13 cellular contexts compared by ENCODE assay signal in the genomic region with DNA sequence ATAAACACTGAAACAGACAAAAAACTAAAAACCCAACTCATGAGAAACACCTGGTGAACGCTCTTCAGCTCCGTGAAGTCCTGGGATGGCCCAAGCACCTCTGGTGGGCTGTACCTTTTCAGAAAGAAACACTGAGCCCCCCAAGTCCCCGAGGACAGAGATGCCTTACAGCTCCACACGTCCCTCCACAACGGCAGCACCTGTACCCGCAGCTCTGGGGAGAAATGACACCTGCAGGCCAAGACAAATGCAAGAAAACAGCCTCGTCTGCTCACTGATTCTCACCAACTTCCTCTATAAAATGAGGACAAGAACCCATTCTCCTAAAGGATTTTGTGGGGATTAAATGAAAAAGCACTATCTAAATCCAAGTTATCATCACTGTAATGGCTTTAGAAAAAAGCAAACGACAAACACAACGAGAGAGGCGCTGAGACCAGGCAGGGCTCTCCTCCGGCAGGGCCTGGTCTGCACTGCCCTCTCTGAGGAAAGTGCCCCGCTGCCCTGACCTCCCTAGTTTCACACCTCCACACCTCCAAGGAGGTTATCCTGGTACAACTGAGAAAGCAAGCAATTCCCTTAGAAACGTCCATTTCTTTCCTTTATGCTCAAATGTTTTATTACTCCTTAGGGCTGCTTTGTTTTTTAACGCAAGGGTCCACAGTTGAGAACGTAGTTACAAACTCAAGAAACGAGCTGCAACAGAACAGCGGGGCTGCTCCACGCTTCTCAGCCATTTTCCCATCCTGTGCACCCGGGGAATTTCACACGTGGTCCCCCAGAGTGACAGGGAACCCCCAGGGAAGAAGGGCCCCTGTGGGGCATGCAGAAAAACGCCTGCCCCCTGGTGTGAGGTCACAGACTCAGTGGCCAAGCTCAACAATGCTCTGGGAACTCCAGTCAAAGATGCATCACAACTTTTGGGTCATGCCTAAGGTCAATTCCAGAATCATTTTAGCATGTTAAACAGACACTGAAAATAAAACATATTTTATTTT.
DNase-seq lines count a peak whose midpoint lies in the region; ATAC-seq, FAIRE-seq and TF ChIP-seq lines count a peak whose summit lies in the region.
"Had no signal": no experiment of that assay in that cellular context is flagged by ENCODE, and none has a peak within 500 bp of the region (broad histone marks: within the 10 kb centered on the region; RNA-seq: fewer than 3 reads in every experiment).

No MANE protein-coding gene starts in this region.

- H3K4me1 ChIP-seq in BLaER1 treated with 17β-estradiol and CSF1 and Interleukin-3, amounts not matched to agents 10 nM and 100 nM = peaks cover 94 to 100% (median 100%) of the 10 kb centered on the region in 10 experiments
- H3K4me1 ChIP-seq in GM23248 (ENCODE audit: insufficient read depth) (peaks cover 37% of the 10 kb centered on the region), astrocyte (ENCODE audit: insufficient read depth, low read length) (peaks cover 48% of the 10 kb centered on the region), mucosa of descending colon (ENCODE audit: low read depth) (peaks cover 16% of the 10 kb centered on the region), esophagus muscularis mucosa (peaks cover 68 to 82% (median 75%) of the 10 kb centered on the region in 4 donors)

- peaks cover 100% of the 10 kb centered on the region for H3K79me2 ChIP-seq in GM23248 (ENCODE audit: insufficient read depth)
- H3K79me2 ChIP-seq in astrocyte (ENCODE audit: insufficient read depth, low read length) = peaks cover 95% of the 10 kb centered on the region

- peak overlapping the region in 7 of 11 experiments; percentile 25 to 68 (median 30); a peak in 6 of 22 replicates for H3K27ac ChIP-seq in BLaER1 treated with 17β-estradiol and CSF1 and Interleukin-3, amounts not matched to agents 10 nM and 100 nM
- H3K27ac ChIP-seq in GM23248 (peak overlapping the region; percentile 14; the same call in 1 of the 2 replicates), astrocyte (ENCODE audit: low read depth, low read length) (peak overlapping the region; percentile 20), esophagus muscularis mucosa (replicated peaks in 1 of 4) (peak overlapping the region in 1 of 4 donors; percentile 62)
- H3K27ac ChIP-seq: tibial artery had no signal

- peaks cover 28% of the 10 kb centered on the region for H3F3A ChIP-seq in GM23248 (ENCODE audit: insufficient read depth)

- no peak overlapping the region for H3K4me3 ChIP-seq in BLaER1 treated with 17β-estradiol and CSF1 and Interleukin-3, amounts not matched to agents 10 nM and 100 nM
- H3K4me3 ChIP-seq in GM23248 (no peak overlapping the region), astrocyte (ENCODE audit: insufficient read depth, low read depth, low read length) (no peak overlapping the region), mucosa of descending colon (no peak overlapping the region), esophagus muscularis mucosa (no peak overlapping the region)
- H3K4me3 ChIP-seq: gastroesophageal sphincter, tibial artery had no signal

- DNase-seq in GM23248 = peak; percentile 38
- no peak for DNase-seq in astrocyte (ENCODE audit: low read depth)
- peak in 2 of 3 donors; percentile 17 to 21 for DNase-seq in mucosa of descending colon
- no peak for DNase-seq in esophagus muscularis mucosa (ENCODE audit: extremely low spot score)
- DNase-seq in NCI-H2227 treated with DMSO at 0.1 percent for 48 hours (lab: John Stamatoyannopoulos, UW) = no peak
- no peak for DNase-seq in inferior parietal cortex (ENCODE audit: extremely low spot score)
- no peak for DNase-seq in D341Med (ENCODE audit: low spot score)
- DNase-seq: DMS79, MV-4-11, retina had no signal

- no peak for FAIRE-seq in astrocyte (lab: Jason Lieb, UNC)

- peaks cover 6 to 15% (median 13%) of the 10 kb centered on the region in 11 experiments; a peak in 18 of 22 replicates for H3K36me3 ChIP-seq in BLaER1 treated with 17β-estradiol and CSF1 and Interleukin-3, amounts not matched to agents 10 nM and 100 nM
- no peaks in the 10 kb centered on the region for H3K36me3 ChIP-seq in GM23248 (ENCODE audit: low read depth)
- no peaks in the 10 kb centered on the region for H3K36me3 ChIP-seq in astrocyte (ENCODE audit: insufficient read depth, low read length)
- no peaks in the 10 kb centered on the region for H3K36me3 ChIP-seq in mucosa of descending colon (ENCODE audit: low read depth)
- no peaks in the 10 kb centered on the region for H3K36me3 ChIP-seq in esophagus muscularis mucosa
- H3K36me3 ChIP-seq: gastroesophageal sphincter, tibial artery had no signal

- no peaks in the 10 kb centered on the region for H3K27me3 Mint-ChIP-seq in astrocyte (ENCODE audit: low read depth, unreplicated experiment)

- H4K20me1 ChIP-seq in BLaER1 treated with 17β-estradiol and CSF1 and Interleukin-3, amounts not matched to agents 10 nM and 100 nM = peaks cover 100% of the 10 kb centered on the region in 11 experiments
- H4K20me1 ChIP-seq in GM23248 (ENCODE audit: insufficient read depth) = peaks cover 51% of the 10 kb centered on the region; the same call in 1 of the 2 replicates
- peaks cover 60% of the 10 kb centered on the region for H4K20me1 ChIP-seq in astrocyte (ENCODE audit: insufficient read depth, low read length)

- H3K9me3 Mint-ChIP-seq in astrocyte (ENCODE audit: unreplicated experiment) = no peaks in the 10 kb centered on the region

- peaks cover 5% of the 10 kb centered on the region for H3K36me3 Mint-ChIP-seq in astrocyte (ENCODE audit: low read depth, unreplicated experiment)

- H3K27me3 ChIP-seq in BLaER1 treated with 17β-estradiol and CSF1 and Interleukin-3, amounts not matched to agents 10 nM and 100 nM = no peaks in the 10 kb centered on the region
- H3K27me3 ChIP-seq in GM23248 (replicated peaks; ENCODE audit: insufficient read depth) (no peaks in the 10 kb centered on the region), astrocyte (ENCODE audit: insufficient read depth, low read length) (no peaks in the 10 kb centered on the region), esophagus muscularis mucosa (no peaks in the 10 kb centered on the region)
- H3K27me3 ChIP-seq: gastroesophageal sphincter, tibial artery had no signal

- H3K9me2 ChIP-seq in GM23248 (ENCODE audit: insufficient read depth) = no peaks in the 10 kb centered on the region

- no peak for TF ChIP-seq EP300 in esophagus muscularis mucosa (IDR thresholded peaks at IDR 0.05)

- H3K4me2 ChIP-seq in BLaER1 treated with 17β-estradiol and CSF1 and Interleukin-3, amounts not matched to agents 10 nM and 100 nM = peak overlapping the region; percentile 62 to 98 (median 90)
- H3K4me2 ChIP-seq in GM23248 (ENCODE audit: unreplicated experiment) (no peak overlapping the region), astrocyte (ENCODE audit: low read length) (peak overlapping the region; percentile 13)

- TF ChIP-seq CTCF in astrocyte (IDR thresholded peaks at IDR 0.05; ENCODE audit: insufficient read depth, low read depth, low read length) (no peak), mucosa of descending colon (IDR thresholded peaks at IDR 0.05) (no peak), esophagus muscularis mucosa (IDR thresholded peaks at IDR 0.05) (no peak)

- peak overlapping the region in 10 of 11 experiments; percentile 6 to 70 (median 24); a peak in 12 of 22 replicates for H3K9ac ChIP-seq in BLaER1 treated with 17β-estradiol and CSF1 and Interleukin-3, amounts not matched to agents 10 nM and 100 nM
- H3K9ac ChIP-seq in GM23248 (no peak overlapping the region), astrocyte (ENCODE audit: low read length) (peak overlapping the region; percentile 10)

- H3K9me3 ChIP-seq in BLaER1 treated with 17β-estradiol and CSF1 and Interleukin-3, amounts not matched to agents 10 nM and 100 nM (replicated peaks in 1 of 11) = no peaks in the 10 kb centered on the region
- H3K9me3 ChIP-seq in GM23248 (ENCODE audit: low read depth) (no peaks in the 10 kb centered on the region), astrocyte (ENCODE audit: insufficient read depth, low read depth, low read length) (no peaks in the 10 kb centered on the region), mucosa of descending colon (no peaks in the 10 kb centered on the region), esophagus muscularis mucosa (no peaks in the 10 kb centered on the region)
- H3K9me3 ChIP-seq: gastroesophageal sphincter, tibial artery had no signal

- ATAC-seq in mucosa of descending colon = no peak

- 59 to 63% methylated on average over 21 of the region's 21 CpGs for WGBS in GM23248 (ENCODE audit: low coverage in 1 of 2, low lambda C conversion rate in 2 of 2, missing lambda C conversion rate in 2 of 2), 2 experiments
- 57% methylated on average over 21 of the region's 21 CpGs for WGBS in esophagus muscularis mucosa

- in situ Hi-C loops in GM23248 (cut with MboI) = no loop called here

- TF ChIP-seq POLR2A in esophagus muscularis mucosa (IDR thresholded peaks at IDR 0.05; ENCODE audit: low read depth) = no peak

- no peak overlapping the region for H3K27ac Mint-ChIP-seq in astrocyte (ENCODE audit: unreplicated experiment)

- peaks cover 44% of the 10 kb centered on the region for H3K4me1 Mint-ChIP-seq in astrocyte (ENCODE audit: low read depth, unreplicated experiment)

- intact Hi-C loops in mucosa of descending colon (cut with DNase I, micrococcal nuclease) = no loop called here
- intact Hi-C loops in esophagus muscularis mucosa (cut with DNase I) = loop anchor here (5.0 kb wide), 2 partner anchors 160 to 175 kb away; a partner anchor contains a TSS

- H3K4me3 Mint-ChIP-seq in astrocyte (ENCODE audit: unreplicated experiment) = peak overlapping the region; percentile 54

- H2AFZ ChIP-seq in GM23248 = no peak overlapping the region
- no peak overlapping the region for H2AFZ ChIP-seq in astrocyte (ENCODE audit: low read depth, low read length)

Comparison
In these comparisons a context has a peak if more than half of its experiments do, and no peak if none do; other contexts are left out.
1. DNase-seq: peak in GM23248 (single experiment) and mucosa of descending colon (2 of 3); none in astrocyte (single experiment), esophagus muscularis mucosa (single experiment), NCI-H2227 treated with DMSO at 0.1 percent for 48 hours (single experiment), inferior parietal cortex (single experiment) and D341Med (single experiment).